In the genomic region with DNA sequence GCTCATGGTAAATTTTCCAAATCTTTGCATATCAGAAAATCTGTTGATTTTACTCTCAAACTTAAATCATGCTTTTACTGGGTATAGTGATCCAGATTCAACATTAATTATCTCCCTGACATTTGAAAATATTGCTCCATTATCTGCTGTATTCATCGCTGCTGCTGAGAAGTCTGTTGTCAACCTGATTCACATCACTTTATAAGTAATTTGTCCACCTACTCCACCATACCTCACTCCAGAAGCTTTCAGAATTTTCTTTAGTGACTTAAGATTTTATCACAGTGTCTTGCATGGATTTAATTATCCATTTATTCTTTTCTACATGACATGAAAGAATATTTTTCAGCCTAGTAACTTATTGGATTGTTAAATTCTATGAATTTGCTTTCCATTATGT, we compare ENCODE assay signal across 8 cellular contexts.
"Had no signal": no experiment of that assay in that cellular context is flagged by ENCODE, and none has a peak within 500 bp of the region (broad histone marks: within the 10 kb centered on the region; RNA-seq: fewer than 3 reads in every experiment).

No MANE protein-coding gene starts in this region.

- DNase-seq: GDM1, GF-D8 had no signal

- H3K4me3 ChIP-seq: GM12878 had no signal

- FAIRE-seq: G401.6, GM12878, GM12891, GM12892, GM18507, GM19239 had no signal

- ATAC-seq: GM12878 had no signal
